In the genomic region with DNA sequence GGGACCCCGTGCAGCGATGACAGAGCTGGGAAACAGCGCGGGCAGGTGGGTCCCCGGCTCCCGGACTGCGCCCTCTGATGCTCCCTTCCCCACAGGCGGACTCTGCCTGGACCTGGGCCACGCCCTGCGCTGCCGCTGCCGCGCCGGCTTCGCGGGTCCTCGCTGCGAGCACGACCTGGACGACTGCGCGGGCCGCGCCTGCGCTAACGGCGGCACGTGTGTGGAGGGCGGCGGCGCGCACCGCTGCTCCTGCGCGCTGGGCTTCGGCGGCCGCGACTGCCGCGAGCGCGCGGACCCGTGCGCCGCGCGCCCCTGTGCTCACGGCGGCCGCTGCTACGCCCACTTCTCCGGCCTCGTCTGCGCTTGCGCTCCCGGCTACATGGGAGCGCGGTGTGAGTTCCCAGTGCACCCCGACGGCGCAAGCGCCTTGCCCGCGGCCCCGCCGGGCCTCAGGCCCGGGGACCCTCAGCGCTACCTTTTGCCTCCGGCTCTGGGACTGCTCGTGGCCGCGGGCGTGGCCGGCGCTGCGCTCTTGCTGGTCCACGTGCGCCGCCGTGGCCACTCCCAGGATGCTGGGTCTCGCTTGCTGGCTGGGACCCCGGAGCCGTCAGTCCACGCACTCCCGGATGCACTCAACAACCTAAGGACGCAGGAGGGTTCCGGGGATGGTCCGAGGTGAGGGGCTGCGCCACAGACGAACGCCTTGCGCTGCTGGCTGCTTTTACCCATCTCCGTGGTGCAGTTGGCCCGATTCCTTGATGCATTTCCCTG, we compare ENCODE assay signal across 1 cellular context.
TF ChIP-seq lines count a peak whose summit lies in the region.

No MANE protein-coding gene starts in this region.

TF ChIP-seq in WTC11, 78 proteins besides CTCF, POLR2A, EP300 and RAD21 (continued from another document and continues in another):
- no peak for TF ChIP-seq ZNF425 (CRISPR knock-in tag; conservative IDR thresholded peaks at IDR 0.05)
- TF ChIP-seq CREM (CRISPR knock-in tag; IDR thresholded peaks at IDR 0.05): peak; percentile 95
- no peak for TF ChIP-seq NFATC4 (CRISPR knock-in tag; IDR thresholded peaks at IDR 0.05)
- TF ChIP-seq AFF4 (CRISPR knock-in tag; IDR thresholded peaks at IDR 0.05; ENCODE audit: borderline replicate concordance): 0 out of 2 replicates have a peak, but pooled peaks have one; percentile 83
- peak; percentile 100 for TF ChIP-seq TP53 (CRISPR knock-in tag; IDR thresholded peaks at IDR 0.05)
- TF ChIP-seq, protein P1, sequence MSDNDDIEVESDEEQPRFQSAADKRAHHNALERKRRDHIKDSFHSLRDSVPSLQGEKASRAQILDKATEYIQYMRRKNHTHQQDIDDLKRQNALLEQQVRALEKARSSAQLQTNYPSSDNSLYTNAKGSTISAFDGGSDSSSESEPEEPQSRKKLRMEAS (CRISPR knock-in tag; IDR thresholded peaks at IDR 0.05): peak; percentile 99
- TF ChIP-seq, protein P2, sequence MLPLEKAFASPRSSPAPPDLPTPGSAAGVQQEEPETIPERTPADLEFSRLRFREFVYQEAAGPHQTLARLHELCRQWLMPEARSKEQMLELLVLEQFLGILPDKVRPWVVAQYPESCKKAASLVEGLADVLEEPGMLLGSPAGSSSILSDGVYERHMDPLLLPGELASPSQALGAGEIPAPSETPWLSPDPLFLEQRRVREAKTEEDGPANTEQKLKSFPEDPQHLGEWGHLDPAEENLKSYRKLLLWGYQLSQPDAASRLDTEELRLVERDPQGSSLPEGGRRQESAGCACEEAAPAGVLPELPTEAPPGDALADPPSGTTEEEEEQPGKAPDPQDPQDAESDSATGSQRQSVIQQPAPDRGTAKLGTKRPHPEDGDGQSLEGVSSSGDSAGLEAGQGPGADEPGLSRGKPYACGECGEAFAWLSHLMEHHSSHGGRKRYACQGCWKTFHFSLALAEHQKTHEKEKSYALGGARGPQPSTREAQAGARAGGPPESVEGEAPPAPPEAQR (CRISPR knock-in tag; IDR thresholded peaks at IDR 0.05): no peak
- TF ChIP-seq ATF3 (CRISPR knock-in tag; conservative IDR thresholded peaks at IDR 0.05): peak; percentile 88
- TF ChIP-seq ZNF423 (CRISPR knock-in tag; IDR thresholded peaks at IDR 0.05): no peak
- peak; percentile 77; the same call in 1 of the 2 replicates for TF ChIP-seq ZNF121 (CRISPR knock-in tag; IDR thresholded peaks at IDR 0.05)
- TF ChIP-seq FOXP4 (CRISPR knock-in tag; IDR thresholded peaks at IDR 0.05): peak; percentile 100
- TF ChIP-seq NR1H2 (CRISPR knock-in tag; IDR thresholded peaks at IDR 0.05): peak; percentile 72; the same call in 1 of the 2 replicates
- peak; percentile 81; the same call in 1 of the 2 replicates for TF ChIP-seq NR2C2 (CRISPR knock-in tag; IDR thresholded peaks at IDR 0.05)
- TF ChIP-seq ZNF232 (CRISPR knock-in tag; IDR thresholded peaks at IDR 0.05): peak; percentile 99
- TF ChIP-seq ETV6 (CRISPR knock-in tag; IDR thresholded peaks at IDR 0.05): peak; percentile 99
- TF ChIP-seq ELF4 (CRISPR knock-in tag; IDR thresholded peaks at IDR 0.05; ENCODE audit: low read depth): peak; percentile 98
- TF ChIP-seq, protein P3, sequence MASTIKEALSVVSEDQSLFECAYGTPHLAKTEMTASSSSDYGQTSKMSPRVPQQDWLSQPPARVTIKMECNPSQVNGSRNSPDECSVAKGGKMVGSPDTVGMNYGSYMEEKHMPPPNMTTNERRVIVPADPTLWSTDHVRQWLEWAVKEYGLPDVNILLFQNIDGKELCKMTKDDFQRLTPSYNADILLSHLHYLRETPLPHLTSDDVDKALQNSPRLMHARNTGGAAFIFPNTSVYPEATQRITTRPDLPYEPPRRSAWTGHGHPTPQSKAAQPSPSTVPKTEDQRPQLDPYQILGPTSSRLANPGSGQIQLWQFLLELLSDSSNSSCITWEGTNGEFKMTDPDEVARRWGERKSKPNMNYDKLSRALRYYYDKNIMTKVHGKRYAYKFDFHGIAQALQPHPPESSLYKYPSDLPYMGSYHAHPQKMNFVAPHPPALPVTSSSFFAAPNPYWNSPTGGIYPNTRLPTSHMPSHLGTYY (CRISPR knock-in tag; IDR thresholded peaks at IDR 0.05): no peak
- TF ChIP-seq ZNF396 (CRISPR knock-in tag; IDR thresholded peaks at IDR 0.05; ENCODE audit: borderline replicate concordance): no peak
- TF ChIP-seq, protein P4, sequence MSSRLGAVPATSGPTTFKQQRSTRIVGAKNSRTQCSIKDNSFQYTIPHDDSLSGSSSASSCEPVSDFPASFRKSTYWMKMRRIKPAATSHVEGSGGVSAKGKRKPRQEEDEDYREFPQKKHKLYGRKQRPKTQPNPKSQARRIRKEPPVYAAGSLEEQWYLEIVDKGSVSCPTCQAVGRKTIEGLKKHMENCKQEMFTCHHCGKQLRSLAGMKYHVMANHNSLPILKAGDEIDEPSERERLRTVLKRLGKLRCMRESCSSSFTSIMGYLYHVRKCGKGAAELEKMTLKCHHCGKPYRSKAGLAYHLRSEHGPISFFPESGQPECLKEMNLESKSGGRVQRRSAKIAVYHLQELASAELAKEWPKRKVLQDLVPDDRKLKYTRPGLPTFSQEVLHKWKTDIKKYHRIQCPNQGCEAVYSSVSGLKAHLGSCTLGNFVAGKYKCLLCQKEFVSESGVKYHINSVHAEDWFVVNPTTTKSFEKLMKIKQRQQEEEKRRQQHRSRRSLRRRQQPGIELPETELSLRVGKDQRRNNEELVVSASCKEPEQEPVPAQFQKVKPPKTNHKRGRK (CRISPR knock-in tag; IDR thresholded peaks at IDR 0.05; ENCODE audit: borderline replicate concordance): 0 out of 2 replicates have a peak, but pooled peaks have one; percentile 65
- TF ChIP-seq ZNF138 (CRISPR knock-in tag; conservative IDR thresholded peaks at IDR 0.05): peak; percentile 98
- peak; percentile 86 for TF ChIP-seq USF1 (CRISPR knock-in tag; IDR thresholded peaks at IDR 0.05)
- TF ChIP-seq, protein P5, sequence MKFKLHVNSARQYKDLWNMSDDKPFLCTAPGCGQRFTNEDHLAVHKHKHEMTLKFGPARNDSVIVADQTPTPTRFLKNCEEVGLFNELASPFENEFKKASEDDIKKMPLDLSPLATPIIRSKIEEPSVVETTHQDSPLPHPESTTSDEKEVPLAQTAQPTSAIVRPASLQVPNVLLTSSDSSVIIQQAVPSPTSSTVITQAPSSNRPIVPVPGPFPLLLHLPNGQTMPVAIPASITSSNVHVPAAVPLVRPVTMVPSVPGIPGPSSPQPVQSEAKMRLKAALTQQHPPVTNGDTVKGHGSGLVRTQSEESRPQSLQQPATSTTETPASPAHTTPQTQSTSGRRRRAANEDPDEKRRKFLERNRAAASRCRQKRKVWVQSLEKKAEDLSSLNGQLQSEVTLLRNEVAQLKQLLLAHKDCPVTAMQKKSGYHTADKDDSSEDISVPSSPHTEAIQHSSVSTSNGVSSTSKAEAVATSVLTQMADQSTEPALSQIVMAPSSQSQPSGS (CRISPR knock-in tag; IDR thresholded peaks at IDR 0.05; ENCODE audit: borderline replicate concordance, low read depth): peak; percentile 88
- TF ChIP-seq, protein P6, sequence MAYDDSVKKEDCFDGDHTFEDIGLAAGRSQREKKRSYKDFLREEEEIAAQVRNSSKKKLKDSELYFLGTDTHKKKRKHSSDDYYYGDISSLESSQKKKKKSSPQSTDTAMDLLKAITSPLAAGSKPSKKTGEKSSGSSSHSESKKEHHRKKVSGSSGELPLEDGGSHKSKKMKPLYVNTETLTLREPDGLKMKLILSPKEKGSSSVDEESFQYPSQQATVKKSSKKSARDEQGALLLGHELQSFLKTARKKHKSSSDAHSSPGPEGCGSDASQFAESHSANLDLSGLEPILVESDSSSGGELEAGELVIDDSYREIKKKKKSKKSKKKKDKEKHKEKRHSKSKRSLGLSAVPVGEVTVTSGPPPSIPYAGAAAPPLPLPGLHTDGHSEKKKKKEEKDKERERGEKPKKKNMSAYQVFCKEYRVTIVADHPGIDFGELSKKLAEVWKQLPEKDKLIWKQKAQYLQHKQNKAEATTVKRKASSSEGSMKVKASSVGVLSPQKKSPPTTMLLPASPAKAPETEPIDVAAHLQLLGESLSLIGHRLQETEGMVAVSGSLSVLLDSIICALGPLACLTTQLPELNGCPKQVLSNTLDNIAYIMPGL (CRISPR knock-in tag; IDR thresholded peaks at IDR 0.05): peak; percentile 88
- TF ChIP-seq PRRX2 (CRISPR knock-in tag; IDR thresholded peaks at IDR 0.05): no peak
- TF ChIP-seq JUN (CRISPR knock-in tag; IDR thresholded peaks at IDR 0.05): peak; percentile 98
- TF ChIP-seq, protein P7, sequence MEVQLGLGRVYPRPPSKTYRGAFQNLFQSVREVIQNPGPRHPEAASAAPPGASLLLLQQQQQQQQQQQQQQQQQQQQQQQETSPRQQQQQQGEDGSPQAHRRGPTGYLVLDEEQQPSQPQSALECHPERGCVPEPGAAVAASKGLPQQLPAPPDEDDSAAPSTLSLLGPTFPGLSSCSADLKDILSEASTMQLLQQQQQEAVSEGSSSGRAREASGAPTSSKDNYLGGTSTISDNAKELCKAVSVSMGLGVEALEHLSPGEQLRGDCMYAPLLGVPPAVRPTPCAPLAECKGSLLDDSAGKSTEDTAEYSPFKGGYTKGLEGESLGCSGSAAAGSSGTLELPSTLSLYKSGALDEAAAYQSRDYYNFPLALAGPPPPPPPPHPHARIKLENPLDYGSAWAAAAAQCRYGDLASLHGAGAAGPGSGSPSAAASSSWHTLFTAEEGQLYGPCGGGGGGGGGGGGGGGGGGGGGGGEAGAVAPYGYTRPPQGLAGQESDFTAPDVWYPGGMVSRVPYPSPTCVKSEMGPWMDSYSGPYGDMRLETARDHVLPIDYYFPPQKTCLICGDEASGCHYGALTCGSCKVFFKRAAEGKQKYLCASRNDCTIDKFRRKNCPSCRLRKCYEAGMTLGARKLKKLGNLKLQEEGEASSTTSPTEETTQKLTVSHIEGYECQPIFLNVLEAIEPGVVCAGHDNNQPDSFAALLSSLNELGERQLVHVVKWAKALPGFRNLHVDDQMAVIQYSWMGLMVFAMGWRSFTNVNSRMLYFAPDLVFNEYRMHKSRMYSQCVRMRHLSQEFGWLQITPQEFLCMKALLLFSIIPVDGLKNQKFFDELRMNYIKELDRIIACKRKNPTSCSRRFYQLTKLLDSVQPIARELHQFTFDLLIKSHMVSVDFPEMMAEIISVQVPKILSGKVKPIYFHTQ (CRISPR knock-in tag; IDR thresholded peaks at IDR 0.05): no peak
- TF ChIP-seq ZNF671 (CRISPR knock-in tag; IDR thresholded peaks at IDR 0.05): no peak
- TF ChIP-seq SOX15 (CRISPR knock-in tag; IDR thresholded peaks at IDR 0.05): no peak
- peak; percentile 98 for TF ChIP-seq MYBL2 (CRISPR knock-in tag; IDR thresholded peaks at IDR 0.05)
- TF ChIP-seq NR3C1 (CRISPR knock-in tag; conservative IDR thresholded peaks at IDR 0.05; ENCODE audit: low read depth): peak; percentile 99
- peak; percentile 89; the same call in 1 of the 2 replicates for TF ChIP-seq IRF2 (CRISPR knock-in tag; IDR thresholded peaks at IDR 0.05; ENCODE audit: borderline replicate concordance, low read depth)
